ENCODE assay signal across 24 cellular contexts in genomic region chr2:211845346-211846030, GRCh38.
"Had no signal": no experiment of that assay in that cellular context is flagged by ENCODE, and none has a peak within 500 bp of the region (broad histone marks: within the 10 kb centered on the region; RNA-seq: fewer than 3 reads in every experiment).

No MANE protein-coding gene starts in this region.

- H3K27ac ChIP-seq: esophagus muscularis mucosa, foreskin keratinocyte, gastroesophageal sphincter, heart left ventricle, hepatocyte, parathyroid adenoma, right atrium auricular region, stomach, thyroid gland, vagina had no signal

- H3K27me3 ChIP-seq: esophagus muscularis mucosa, foreskin keratinocyte, gastroesophageal sphincter, heart left ventricle, hepatocyte, right atrium auricular region, stomach, thyroid gland, vagina had no signal

- H3K9me3 ChIP-seq: esophagus muscularis mucosa, gastroesophageal sphincter, heart left ventricle, right atrium auricular region, stomach, thyroid gland, vagina had no signal

- H3K36me3 Mint-ChIP-seq: memory B cell, natural killer cell had no signal

- H3K9me3 Mint-ChIP-seq: dendritic cell treated with granulocyte-macrophage colony-stimulating factor and Interleukin-4, amounts not matched to agents 40 ng/mL and 50 ng/mL, for 4 days; memory B cell had no signal

- H3K4me1 ChIP-seq: esophagus muscularis mucosa, foreskin keratinocyte, gastroesophageal sphincter, heart left ventricle, parathyroid adenoma, right atrium auricular region, stomach, thyroid gland, vagina had no signal

- H3K27ac Mint-ChIP-seq: dendritic cell treated with granulocyte-macrophage colony-stimulating factor and Interleukin-4, amounts not matched to agents 40 ng/mL and 50 ng/mL, for 4 days; memory B cell; natural killer cell had no signal

- H3K4me3 Mint-ChIP-seq: dendritic cell treated with granulocyte-macrophage colony-stimulating factor and Interleukin-4, amounts not matched to agents 40 ng/mL and 50 ng/mL, for 4 days; memory B cell; natural killer cell had no signal

- H3K9ac ChIP-seq: parathyroid adenoma had no signal

- H3K36me3 ChIP-seq: esophagus muscularis mucosa, gastroesophageal sphincter, heart left ventricle, right atrium auricular region, stomach, thyroid gland, vagina had no signal

- H3K4me3 ChIP-seq: esophagus muscularis mucosa, gastroesophageal sphincter, heart left ventricle, hepatocyte, lung, right atrium auricular region, smooth muscle cell, stomach, thyroid gland, vagina had no signal

- H3K4me1 Mint-ChIP-seq: memory B cell, natural killer cell had no signal

- DNase-seq: effector CD8-positive, alpha-beta T cell; foreskin keratinocyte; heart left ventricle; kidney; natural killer cell; stimulated activated CD4-positive, alpha-beta T cell treated with anti-CD3 and anti-CD28 coated beads, Interleukin-12 subunit alpha, Interleukin-12 subunit beta, amount 100 ng/mL, for 4 hours; stimulated activated CD4-positive, alpha-beta T cell treated with anti-CD3 and anti-CD28 coated beads, Interleukin-1b, Interleukin-23, amount 100 ng/mL, for 48 hours; stimulated activated CD4-positive, alpha-beta T cell treated with anti-CD3 and anti-CD28 coated beads, Interleukin-4, amount 100 ng/mL, for 1 hour; stimulated activated CD8-positive, alpha-beta memory T cell treated with anti-CD3 and anti-CD28 coated beads, Interleukin-4, amount 100 ng/mL, for 48 hours; stimulated activated naive CD4-positive, alpha-beta T cell treated with Interleukin-2 at 50 U/mL for 16 hours; stomach; thyroid gland; trophoblast cell had no signal

- H3K27me3 Mint-ChIP-seq: dendritic cell treated with granulocyte-macrophage colony-stimulating factor and Interleukin-4, amounts not matched to agents 40 ng/mL and 50 ng/mL, for 4 days; memory B cell; progenitor cell of endocrine pancreas had no signal
